Comparison of ENCODE assay signal across 29 cellular contexts in genomic region chr19:48094129-48094842, GRCh38. TPM values are rescaled to one million over a fixed set of nuclear protein-coding genes. Genes with fewer than 3 reads are reported as not detected.
"Had no signal": no experiment of that assay in that cellular context is flagged by ENCODE, and none has a peak within 500 bp of the region (broad histone marks: within the 10 kb centered on the region; RNA-seq: fewer than 3 reads in every experiment).

No MANE protein-coding gene starts in this region.

- H3K4me3 Mint-ChIP-seq: memory B cell; mesothelial cell of epicardium; natural killer cell; neural crest cell; stimulated activated naive CD8-positive, alpha-beta T cell treated with anti-CD3 and anti-CD28 coated beads, Interleukin-15, Interleukin-2, amounts not matched to agents 100 ng/mL and 50 ng/mL, for 24 hours had no signal

- DNase-seq: dorsolateral prefrontal cortex; effector CD8-positive, alpha-beta T cell; foreskin melanocyte; head of caudate nucleus; kidney; left cardiac atrium; left ventricle myocardium inferior; lower lobe of right lung; natural killer cell; sigmoid colon; stimulated activated CD4-positive, alpha-beta T cell treated with anti-CD3 and anti-CD28 coated beads, Interleukin-2, amount 100 ng/mL, for 24 hours; stimulated activated CD4-positive, alpha-beta T cell treated with anti-CD3 and anti-CD28 coated beads, Interleukin-4, amount 100 ng/mL, for 4 hours; testis; upper lobe of right lung had no signal

- H3K4me1 ChIP-seq: left ventricle myocardium inferior, lower lobe of right lung, right atrium auricular region, testis, tibial nerve, upper lobe of right lung had no signal

- H3K9me3 Mint-ChIP-seq: neural crest cell had no signal

- H3K27ac ChIP-seq: dorsolateral prefrontal cortex, hepatocyte, left ventricle myocardium inferior, lower lobe of right lung, right atrium auricular region, sigmoid colon, skin epidermis, testis, tibial nerve, upper lobe of right lung, vagina had no signal

- ATAC-seq: left cardiac atrium, lower lobe of right lung, natural killer cell, upper lobe of right lung had no signal

- H3K4me3 ChIP-seq: dorsolateral prefrontal cortex, hepatocyte, left ventricle myocardium inferior, lower lobe of right lung, right atrium auricular region, sigmoid colon, skin epidermis, testis, tibial nerve, upper lobe of right lung, vagina had no signal

- H3K9me3 ChIP-seq: lower lobe of right lung, testis, upper lobe of right lung had no signal

- H3K4me1 Mint-ChIP-seq: natural killer cell, neural crest cell had no signal

- H3K27ac Mint-ChIP-seq: memory B cell; mesothelial cell of epicardium; natural killer cell; stimulated activated naive CD8-positive, alpha-beta T cell treated with anti-CD3 and anti-CD28 coated beads, Interleukin-15, Interleukin-2, amounts not matched to agents 100 ng/mL and 50 ng/mL, for 24 hours had no signal

- H3K36me3 ChIP-seq: upper lobe of right lung had no signal

- H3K27me3 Mint-ChIP-seq: memory B cell had no signal

- H3K36me3 Mint-ChIP-seq: mesothelial cell of epicardium, natural killer cell had no signal

- FAIRE-seq: kidney had no signal

RNA-seq across cellular contexts. Expression of gene CABP5, which starts 50.4 kb away (rescaled TPM):
- total RNA-seq: hepatocyte, kidney, left cardiac atrium, left ventricle myocardium inferior, lower lobe of right lung, mesothelial cell of epicardium, mucosa of gallbladder, myocyte, neural crest cell, osteocyte, pulmonary artery endothelial cell, right atrium auricular region, sigmoid colon, subcutaneous adipose tissue, tibial nerve, upper lobe of right lung, vagina had no signal
- polyA plus RNA-seq: esophagus, hepatocyte had no signal
